ENCODE assay signal across 9 cellular contexts in genomic region chr10:35643151-35643975, GRCh38. TPM values are rescaled to one million over a fixed set of nuclear protein-coding genes. Genes with fewer than 3 reads are reported as not detected.
DNase-seq lines count a peak whose midpoint lies in the region; ATAC-seq and TF ChIP-seq lines count a peak whose summit lies in the region.
"Had no signal": no experiment of that assay in that cellular context is flagged by ENCODE, and none has a peak within 500 bp of the region (broad histone marks: within the 10 kb centered on the region; RNA-seq: fewer than 3 reads in every experiment).

No MANE protein-coding gene starts in this region.

- no peak for TF ChIP-seq POLR2A in adrenal gland (IDR thresholded peaks at IDR 0.05)

- H3K4me1 ChIP-seq in adrenal gland (replicated peaks in 1 of 2) (peaks cover 17 to 21% of the 10 kb centered on the region in 2 donors), heart right ventricle (peaks cover 8 to 45% (median 36%) of the 10 kb centered on the region in 9 donors)

- peak overlapping the region in 2 of 5 donors; percentile 34 to 81 for H3K27ac ChIP-seq in adrenal gland
- peak overlapping the region in 8 of 10 donors; percentile 55 to 99 (median 90) for H3K27ac ChIP-seq in heart right ventricle

- no peaks in the 10 kb centered on the region for H3K9me3 ChIP-seq in adrenal gland (replicated peaks in 1 of 3)
- H3K9me3 ChIP-seq in heart right ventricle = peaks cover 0 to 3% (median 0%) of the 10 kb centered on the region in 11 donors

- no peaks in the 10 kb centered on the region for H3K36me3 ChIP-seq in adrenal gland (replicated peaks in 1 of 2)
- peaks cover 0 to 6% (median 0%) of the 10 kb centered on the region in 9 donors for H3K36me3 ChIP-seq in heart right ventricle

- intact Hi-C loops in adrenal gland (cut with DNase I) = loop anchor here in 1 of 2 donors (5.0 kb wide), 1 partner anchor 1134 kb away; no protein-coding TSS in a partner anchor
- intact Hi-C loops in heart right ventricle (cut with DNase I) = loop anchor here in 8 of 10 donors (2.0 to 10.0 kb wide), 12 partner anchors 121 to 1134 kb away; no protein-coding TSS in a partner anchor

- ATAC-seq in heart right ventricle (peak; percentile 30 to 73 (median 66)), HG03139 (IDR thresholded peaks at IDR 0.05; ENCODE audit: unreplicated experiment) (no peak), GM18520 (IDR thresholded peaks at IDR 0.05; ENCODE audit: unreplicated experiment) (no peak)

- DNase-seq in GM12864 (ENCODE audit: low read depth) (no peak), NCI-H2171 treated with DMSO at 0.1 percent for 48 hours (lab: John Stamatoyannopoulos, UW) (peak; percentile 67), adrenal gland (peak; percentile 58 to 72 (median 67)), heart right ventricle (peak; percentile 74 to 83), occipital lobe (lab: John Stamatoyannopoulos, UW) (peak; percentile 54), NCI-H226 (no peak)

- H3K27me3 ChIP-seq in adrenal gland (no peaks in the 10 kb centered on the region), heart right ventricle (peaks cover 0 to 63% (median 0%) of the 10 kb centered on the region in 7 donors)

- TF ChIP-seq CTCF in GM12864 (IDR thresholded peaks at IDR 0.05; ENCODE audit: low read depth, low read length, missing control alignments) (no peak), adrenal gland (IDR thresholded peaks at IDR 0.05) (no peak), heart right ventricle (IDR thresholded peaks at IDR 0.05) (no peak)

- 0 to 1% (median 1%) methylated on average over 29 to 38 of the region's 38 CpGs for WGBS in adrenal gland, 4 donors
- 0 to 1% methylated on average over 38 of the region's 38 CpGs for WGBS in heart right ventricle, 2 donors

- H3K4me3 ChIP-seq in GM12864 (ENCODE audit: low read depth, low read length) = peak overlapping the region; percentile 41
- H3K4me3 ChIP-seq in adrenal gland = peak overlapping the region in 3 of 4 donors; percentile 22 to 71 (median 35)
- H3K4me3 ChIP-seq in heart right ventricle = peak overlapping the region; percentile 75 to 94 (median 84)

RNA-seq across cellular contexts. Expression of gene FZD8, which starts 1.3 kb away (rescaled TPM):
- 1 to 10 TPM; 2.8 to 5.9 (median 4.2) TPM for total RNA-seq in adrenal gland
- polyA plus RNA-seq in adrenal gland = 1 to 10 TPM in 2 of 3 donors, under 1 TPM in 1; 0.97 to 2.3 (median 1.0) TPM
- 10 to 100 TPM in 3 of 10 donors, 1 to 10 TPM in 7; 3.0 to 19.5 (median 6.4) TPM for total RNA-seq in heart right ventricle
- 1 to 10 TPM; 1.7 to 4.8 TPM for polyA plus RNA-seq in heart right ventricle
- 21.2 TPM for total RNA-seq in occipital lobe

RNA-seq across cellular contexts. Expression of gene GJD4, which starts 38.2 kb away (rescaled TPM):
- total RNA-seq in adrenal gland (not detected), heart right ventricle (not detected), occipital lobe (not detected)
- polyA plus RNA-seq in adrenal gland (not detected), heart right ventricle (under 1 TPM in 1 of 2 donors, not detected in 1; 0.03 TPM)
- total RNA-seq: activated CD8-positive, alpha-beta memory T cell treated with anti-CD3 and anti-CD28 coated beads for 36 hours had no signal

Comparison
In these comparisons a context has a peak if more than half of its experiments do, and no peak if none do; other contexts are left out.
1. DNase-seq: peak in NCI-H2171 treated with DMSO at 0.1 percent for 48 hours (single experiment), adrenal gland (7 of 7), heart right ventricle (2 of 2) and occipital lobe (single experiment); none in GM12864 (single experiment) and NCI-H226 (single experiment).
2. ATAC-seq: peak in heart right ventricle (8 of 8); none in HG03139 (single experiment) and GM18520 (single experiment).
3. Peak in every context shown above with its lines, with median percentiles within 50 percentile points of each other: H3K4me3 ChIP-seq.